ENCODE assay signal across 14 cellular contexts in genomic region chr3:151169262-151169661, GRCh38. TPM values are rescaled to one million over a fixed set of nuclear protein-coding genes. Genes with fewer than 3 reads are reported as not detected.
DNase-seq lines count a peak whose midpoint lies in the region; ATAC-seq and TF ChIP-seq lines count a peak whose summit lies in the region.
"Had no signal": no experiment of that assay in that cellular context is flagged by ENCODE, and none has a peak within 500 bp of the region (broad histone marks: within the 10 kb centered on the region; RNA-seq: fewer than 3 reads in every experiment).

No MANE protein-coding gene starts in this region.

- peaks cover 4% of the 10 kb centered on the region for H3K36me3 Mint-ChIP-seq in effector memory CD8-positive, alpha-beta T cell (ENCODE audit: insufficient read depth)

- H3K4me1 ChIP-seq in lung (ENCODE audit: control insufficient read depth in 2 of 2, insufficient read depth in 2 of 2, low read length in 2 of 2), result peaks cover 0 to 2% of the 10 kb centered on the region in 2 donors

- no peaks in the 10 kb centered on the region for H3K36me3 ChIP-seq in lung (ENCODE audit: control insufficient read depth in 2 of 2, insufficient read depth in 2 of 2, low read length in 2 of 2)

- peaks cover 27 to 28% of the 10 kb centered on the region in 2 donors for H3K4me1 Mint-ChIP-seq in effector memory CD8-positive, alpha-beta T cell (ENCODE audit: low read depth in 2 of 2)

- H3K27ac ChIP-seq in lung (ENCODE audit: low read depth in 1 of 2, low read length in 1 of 2) (no peak overlapping the region), caudate nucleus (ENCODE audit: low read depth, low read length) (no peak overlapping the region)

- WGBS in lung, 2 donors, result 63 to 78% methylated on average over 6 of the region's 6 CpGs

- TF ChIP-seq CTCF in lung (IDR thresholded peaks at IDR 0.05; ENCODE audit: control extremely low read depth, extremely low read depth), result no peak

- H3K4me3 ChIP-seq in lung, result no peak overlapping the region

- H3K9me3 ChIP-seq in lung (ENCODE audit: control insufficient read depth in 2 of 2, insufficient read depth in 1 of 2, low read length in 1 of 2), result no peaks in the 10 kb centered on the region

- no peaks in the 10 kb centered on the region for H3K27me3 ChIP-seq in lung (ENCODE audit: control insufficient read depth, insufficient read depth)

- no peaks in the 10 kb centered on the region for H3K27me3 Mint-ChIP-seq in effector memory CD8-positive, alpha-beta T cell

- peak; percentile 1 for ATAC-seq in GM21786 (IDR thresholded peaks at IDR 0.05; ENCODE audit: unreplicated experiment)
- ATAC-seq in lung (ENCODE audit: insufficient read depth, low FRiP score), result peak; percentile 5
- no peak for ATAC-seq in GM21381 (IDR thresholded peaks at IDR 0.05; ENCODE audit: unreplicated experiment)
- ATAC-seq in effector memory CD8-positive, alpha-beta T cell (replicated peaks), result no peak

- DNase-seq in Ammon's horn (ENCODE audit: low spot score) (peak; percentile 25), NOMO-1 treated with DMSO at 0.1 percent for 48 hours (lab: John Stamatoyannopoulos, UW; ENCODE audit: unreplicated experiment) (peak; percentile 98), lung (ENCODE audit: low spot score) (peak; percentile 40), caudate nucleus (lab: John Stamatoyannopoulos, UW) (no peak), iPS-NIHi11 (ENCODE audit: low spot score) (no peak)
- DNase-seq in effector memory CD8-positive, alpha-beta T cell, result no peak
- DNase-seq: foreskin melanocyte, NCI-H1105, NCI-H510A, small intestine had no signal

- H3K27ac Mint-ChIP-seq in effector memory CD8-positive, alpha-beta T cell, result no peak overlapping the region

- no peaks in the 10 kb centered on the region for H3K9me3 Mint-ChIP-seq in effector memory CD8-positive, alpha-beta T cell

- no peak overlapping the region for H3K4me3 Mint-ChIP-seq in effector memory CD8-positive, alpha-beta T cell

RNA-seq across cellular contexts. Expression of gene GPR171, which starts 33.8 kb away (rescaled TPM):
- 1 to 10 TPM; 1.5 to 1.8 TPM for total RNA-seq in lung
- 1 to 10 TPM in 1 of 2 donors, under 1 TPM in 1; 0.87 to 2.7 TPM for polyA plus RNA-seq in lung
- total RNA-seq: dermis microvascular lymphatic vessel endothelial cell had no signal
- polyA plus RNA-seq: neural cell had no signal

Comparison
In these comparisons a context has a peak if more than half of its experiments do, and no peak if none do; other contexts are left out.
1. DNase-seq: peak in Ammon's horn (single experiment), NOMO-1 treated with DMSO at 0.1 percent for 48 hours (single experiment) and lung (single experiment); none in caudate nucleus (0 of 61), effector memory CD8-positive, alpha-beta T cell (0 of 3) and iPS-NIHi11 (single experiment).
2. ATAC-seq: peak in GM21786 (single experiment) and lung (single experiment); none in GM21381 (single experiment) and effector memory CD8-positive, alpha-beta T cell (single experiment).